ENCODE assay signal across 19 cellular contexts in genomic region chr19:17393914-17394313, GRCh38. TPM values are rescaled to one million over a fixed set of nuclear protein-coding genes. Genes with fewer than 3 reads are reported as not detected.
A peak's percentile ranks its signal among the peaks of the same experiment; 100 is the strongest.
DNase-seq lines count a peak whose midpoint lies in the region; ATAC-seq, FAIRE-seq and TF ChIP-seq lines count a peak whose summit lies in the region.
"Had no signal": no experiment of that assay in that cellular context is flagged by ENCODE, and none has a peak within 500 bp of the region (broad histone marks: within the 10 kb centered on the region; RNA-seq: fewer than 3 reads in every experiment).

Gene CCDC194 (minus strand): TSS chr19:17394196. CDS start chr19:17394158, 38 bp downstream.

- H3K27me3 ChIP-seq in H7 (ENCODE audit: control insufficient read depth, insufficient read depth, low read length) (peaks cover 11% of the 10 kb centered on the region), astrocyte (ENCODE audit: insufficient read depth, low read length) (peaks cover 5% of the 10 kb centered on the region), ovary (no peaks in the 10 kb centered on the region), hepatocyte (peaks cover 9% of the 10 kb centered on the region)

- TF ChIP-seq POLR2A in ovary (IDR thresholded peaks at IDR 0.05) (peak; percentile 17), H54 (IDR thresholded peaks at IDR 0.05; ENCODE audit: low read depth, low read length) (no peak)

- H3K36me3 Mint-ChIP-seq in activated CD8-positive, alpha-beta memory T cell treated with anti-CD3 and anti-CD28 coated beads, Interleukin-2, amount 10 ng/mL, durations not matched to agents 7 days and 5 days: peaks cover 9% of the 10 kb centered on the region
- H3K36me3 Mint-ChIP-seq in astrocyte (ENCODE audit: low read depth, unreplicated experiment): peaks cover 3% of the 10 kb centered on the region
- H3K36me3 Mint-ChIP-seq: natural killer cell had no signal

- no peaks in the 10 kb centered on the region for H3K9me3 Mint-ChIP-seq in activated CD8-positive, alpha-beta memory T cell treated with anti-CD3 and anti-CD28 coated beads, Interleukin-2, amount 10 ng/mL, durations not matched to agents 7 days and 5 days (ENCODE audit: low read depth)
- H3K9me3 Mint-ChIP-seq in astrocyte (ENCODE audit: unreplicated experiment): no peaks in the 10 kb centered on the region
- H3K9me3 Mint-ChIP-seq: natural killer cell had no signal

- H3K36me3 ChIP-seq in H7 (replicated peaks; ENCODE audit: control insufficient read depth, insufficient read depth, low read length): peaks cover under 1% of the 10 kb centered on the region; the same call in 1 of the 2 replicates
- no peaks in the 10 kb centered on the region for H3K36me3 ChIP-seq in astrocyte (ENCODE audit: insufficient read depth, low read length)
- no peaks in the 10 kb centered on the region for H3K36me3 ChIP-seq in ovary
- no peaks in the 10 kb centered on the region for H3K36me3 ChIP-seq in hepatocyte (replicated peaks; ENCODE audit: insufficient read depth, low read depth)

- H3K9me3 ChIP-seq in astrocyte (ENCODE audit: insufficient read depth, low read depth, low read length) (peaks cover 3% of the 10 kb centered on the region), ovary (no peaks in the 10 kb centered on the region), hepatocyte (ENCODE audit: low read depth) (no peaks in the 10 kb centered on the region)

- WGBS in ovary, 3 donors: 3 to 36% (median 5%) methylated on average over 39 to 41 of the region's 41 CpGs
- WGBS in hepatocyte (ENCODE audit: low lambda C conversion rate, missing lambda C conversion rate): 94% methylated on average over 36 of the region's 41 CpGs

- H4K20me1 ChIP-seq in astrocyte (ENCODE audit: insufficient read depth, low read length): no peaks in the 10 kb centered on the region
- H4K20me1 ChIP-seq in hepatocyte (ENCODE audit: insufficient read depth, poor library complexity, severe bottlenecking): no peaks in the 10 kb centered on the region

- no peaks in the 10 kb centered on the region for H3K79me2 ChIP-seq in astrocyte (ENCODE audit: insufficient read depth, low read length)
- no peaks in the 10 kb centered on the region for H3K79me2 ChIP-seq in hepatocyte

- H3K4me1 ChIP-seq in astrocyte (ENCODE audit: insufficient read depth, low read length): peaks cover 4% of the 10 kb centered on the region
- H3K4me1 ChIP-seq in ovary (ENCODE audit: insufficient read depth): peaks cover 11% of the 10 kb centered on the region
- H3K4me1 ChIP-seq in hepatocyte (ENCODE audit: insufficient read depth): peaks cover 5% of the 10 kb centered on the region

- no peak within 1 kb of the TSS for H3K9ac ChIP-seq in astrocyte (ENCODE audit: low read length)

- no peak for TF ChIP-seq EP300 in ovary (IDR thresholded peaks at IDR 0.05)

- no peaks in the 10 kb centered on the region for H3K9me2 ChIP-seq in hepatocyte (replicated peaks; ENCODE audit: insufficient read depth)

- peaks cover 32% of the 10 kb centered on the region for H3K4me1 Mint-ChIP-seq in activated CD8-positive, alpha-beta memory T cell treated with anti-CD3 and anti-CD28 coated beads, Interleukin-2, amount 10 ng/mL, durations not matched to agents 7 days and 5 days
- H3K4me1 Mint-ChIP-seq in astrocyte (ENCODE audit: low read depth, unreplicated experiment): peaks cover 4% of the 10 kb centered on the region

- H3K27ac Mint-ChIP-seq in activated CD8-positive, alpha-beta memory T cell treated with anti-CD3 and anti-CD28 coated beads, Interleukin-2, amount 10 ng/mL, durations not matched to agents 7 days and 5 days: peak within 1 kb of the TSS; percentile 61
- H3K27ac Mint-ChIP-seq in astrocyte (ENCODE audit: unreplicated experiment): peak within 1 kb of the TSS; percentile 66

- DNase-seq in activated CD8-positive, alpha-beta memory T cell treated with anti-CD3 and anti-CD28 coated beads, Interleukin-2, amount 10 ng/mL, durations not matched to agents 7 days and 5 days: no peak
- no peak for DNase-seq in activated CD8-positive, alpha-beta memory T cell treated with anti-CD3 and anti-CD28 coated beads, Interleukin-2, amount 50 U/mL, for 4 hours
- DNase-seq in H7: peak; percentile 69
- no peak for DNase-seq in astrocyte (ENCODE audit: low read depth)
- DNase-seq in ovary: peak in 4 of 5 donors; percentile 53 to 71 (median 62)
- no peak for DNase-seq in H54 (ENCODE audit: insufficient read length, low spot score)
- no peak for DNase-seq in hepatocyte (ENCODE audit: low spot score)
- DNase-seq: activated CD8-positive, alpha-beta memory T cell treated with anti-CD3 and anti-CD28 coated beads, Interleukin-2, amount 50 U/mL, for 48 hours; body of pancreas; natural killer cell; NCI-H1436 treated with DMSO at 0.1 percent for 48 hours; NCI-H446; PC-3; stimulated activated CD4-positive, alpha-beta T cell treated with anti-CD3 and anti-CD28 coated beads, Interleukin-4, amount 100 ng/mL, for 24 hours had no signal

- intact Hi-C loops in ovary (cut with DNase I): loop anchor here in 3 of 4 donors (5.0 to 10.0 kb wide), 2 partner anchors 71 to 73 kb away; partner anchors contain the start of gene NXNL1 (in 1 of the 3)

- H3K4me3 Mint-ChIP-seq in activated CD8-positive, alpha-beta memory T cell treated with anti-CD3 and anti-CD28 coated beads, Interleukin-2, amount 10 ng/mL, durations not matched to agents 7 days and 5 days: no peak within 1 kb of the TSS
- peak within 1 kb of the TSS; percentile 27 for H3K4me3 Mint-ChIP-seq in astrocyte (ENCODE audit: unreplicated experiment)
- H3K4me3 Mint-ChIP-seq: natural killer cell had no signal

- H3K4me3 ChIP-seq in H7 (ENCODE audit: insufficient read depth, low read depth, low read length) (no peak within 1 kb of the TSS), astrocyte (ENCODE audit: insufficient read depth, low read depth, low read length) (no peak within 1 kb of the TSS), ovary (no peak within 1 kb of the TSS), hepatocyte (no peak within 1 kb of the TSS)
- H3K4me3 ChIP-seq: body of pancreas, SK-N-MC had no signal

- H3K4me2 ChIP-seq in astrocyte (ENCODE audit: low read length): no peak within 1 kb of the TSS
- H3K4me2 ChIP-seq in hepatocyte: no peak within 1 kb of the TSS

- no peak within 1 kb of the TSS for H3K27ac ChIP-seq in astrocyte (ENCODE audit: low read depth, low read length)
- peak within 1 kb of the TSS in 1 of 2 donors; percentile 28 for H3K27ac ChIP-seq in ovary
- no peak within 1 kb of the TSS for H3K27ac ChIP-seq in hepatocyte
- H3K27ac ChIP-seq: body of pancreas, SK-N-MC, VCaP had no signal

- CTCF ChIA-PET in activated CD8-positive, alpha-beta memory T cell treated with anti-CD3 and anti-CD28 coated beads, Interleukin-2, amount 10 ng/mL, durations not matched to agents 7 days and 5 days (lab: Charles Lee): interaction anchor here (0.6 to 1.1 kb wide), 2 partner anchors 11 to 103 kb away, joined by 3 to 4 read pairs; partner anchors contain the start of gene BST2

- ATAC-seq in activated CD8-positive, alpha-beta memory T cell treated with anti-CD3 and anti-CD28 coated beads, Interleukin-2, amount 10 ng/mL, durations not matched to agents 7 days and 5 days: no peak
- no peak for ATAC-seq in HG03039 (IDR thresholded peaks at IDR 0.05; ENCODE audit: unreplicated experiment)
- ATAC-seq: body of pancreas, natural killer cell, PC-3 had no signal

- no peak within 1 kb of the TSS for H2AFZ ChIP-seq in astrocyte (ENCODE audit: low read depth, low read length)
- no peak within 1 kb of the TSS for H2AFZ ChIP-seq in hepatocyte

- peaks cover 25% of the 10 kb centered on the region for H3K27me3 Mint-ChIP-seq in activated CD8-positive, alpha-beta memory T cell treated with anti-CD3 and anti-CD28 coated beads, Interleukin-2, amount 10 ng/mL, durations not matched to agents 7 days and 5 days
- no peaks in the 10 kb centered on the region for H3K27me3 Mint-ChIP-seq in astrocyte (ENCODE audit: low read depth, unreplicated experiment)

- TF ChIP-seq CTCF in astrocyte (IDR thresholded peaks at IDR 0.05; ENCODE audit: insufficient read depth, low read depth, low read length) (no peak), ovary (IDR thresholded peaks at IDR 0.05) (no peak), hepatocyte (IDR thresholded peaks at IDR 0.05; ENCODE audit: poor library complexity) (no peak)

- FAIRE-seq in astrocyte (lab: Jason Lieb, UNC): no peak
- FAIRE-seq in H54 (lab: Jason Lieb, UNC): no peak
- FAIRE-seq: urothelium cell line had no signal

RNA-seq across cellular contexts. Expression of gene CCDC194, which starts in this region (rescaled TPM):
- 1 to 10 TPM; 4.3 to 5.9 TPM for total RNA-seq in activated CD8-positive, alpha-beta memory T cell treated with anti-CD3 and anti-CD28 coated beads, Interleukin-2, amount 10 ng/mL, durations not matched to agents 7 days and 5 days
- 0.42 and 1.5 TPM in 2 replicates for total RNA-seq in H7 (2014; rRNA removed; shearing (Covaris generic))
- total RNA-seq in astrocyte (14.1 and 15.5 TPM in 2 replicates), ovary (10 to 100 TPM in 1 of 7 donors, 1 to 10 TPM in 5, under 1 TPM in 1; 0.69 to 13.6 (median 6.1) TPM), hepatocyte (not detected in 2 replicates)
- polyA plus RNA-seq in ovary (1 to 10 TPM; 1.2 to 1.8 TPM), hepatocyte (0.80 TPM in 1 of 2 replicates, not detected in the other)
- total RNA-seq: body of pancreas, PC-3 had no signal
- polyA plus RNA-seq: right cardiac atrium had no signal

Comparison
In these comparisons a context has a peak if more than half of its experiments do, and no peak if none do; other contexts are left out.
1. DNase-seq: peak in H7 (single experiment) and ovary (4 of 5); none in activated CD8-positive, alpha-beta memory T cell treated with anti-CD3 and anti-CD28 coated beads, Interleukin-2, amount 10 ng/mL, durations not matched to agents 7 days and 5 days (single experiment), activated CD8-positive, alpha-beta memory T cell treated with anti-CD3 and anti-CD28 coated beads, Interleukin-2, amount 50 U/mL, for 4 hours (single experiment), astrocyte (single experiment), H54 (single experiment) and hepatocyte (single experiment).